ENCODE assay signal across 19 cellular contexts in genomic region chr16:72646615-72647014, GRCh38.
"Had no signal": no experiment of that assay in that cellular context is flagged by ENCODE, and none has a peak within 500 bp of the region (broad histone marks: within the 10 kb centered on the region; RNA-seq: fewer than 3 reads in every experiment).

No MANE protein-coding gene starts in this region.

- H3K36me3 ChIP-seq: lower lobe of right lung, neutrophil, pancreas, sigmoid colon, spleen, upper lobe of left lung had no signal

- DNase-seq: activated CD4-positive, alpha-beta T cell treated with anti-CD3 and anti-CD28 coated beads for 48 hours; activated CD4-positive, CD25-positive, alpha-beta regulatory T cell; activated CD8-positive, alpha-beta T cell treated with anti-CD3 and anti-CD28 coated beads for 36 hours; activated naive CD4-positive, alpha-beta T cell treated with Interleukin-2 at 50 U/mL for 16 hours; activated T-cell treated with anti-CD3 and anti-CD28 coated beads, Interleukin-2, amount 50 U/mL, for 1 hour; caudate nucleus; dorsolateral prefrontal cortex; endodermal cell; hypothalamus; islet precursor cell; left colon; lower lobe of right lung; pancreas; sigmoid colon; spleen; stimulated activated CD4-positive, alpha-beta T cell treated with anti-CD3 and anti-CD28 coated beads, Interleukin-4, amount 100 ng/mL, for 4 hours; testis; upper lobe of left lung had no signal

- H3K9me3 ChIP-seq: lower lobe of right lung, neutrophil, pancreas, testis had no signal

- H3K27me3 ChIP-seq: dorsolateral prefrontal cortex, neutrophil, pancreas, sigmoid colon, spleen, testis, upper lobe of left lung had no signal

- H3K4me1 ChIP-seq: lower lobe of right lung, pancreas, sigmoid colon, spleen, testis, upper lobe of left lung had no signal

- H3K4me3 ChIP-seq: dorsolateral prefrontal cortex, lower lobe of right lung, pancreas, sigmoid colon, spleen, testis, upper lobe of left lung had no signal

- H3K27ac ChIP-seq: dorsolateral prefrontal cortex, lower lobe of right lung, neutrophil, pancreas, sigmoid colon, spleen, testis, upper lobe of left lung had no signal
